34 cellular contexts compared by ENCODE assay signal in genomic region chr2:177042311-177042710, GRCh38.
"Had no signal": no experiment of that assay in that cellular context is flagged by ENCODE, and none has a peak within 500 bp of the region (broad histone marks: within the 10 kb centered on the region; RNA-seq: fewer than 3 reads in every experiment).

No MANE protein-coding gene starts in this region.

- H3K9me3 ChIP-seq: adrenal gland, body of pancreas, colonic mucosa had no signal

- H3K4me1 Mint-ChIP-seq: activated CD4-positive, alpha-beta T cell treated with anti-CD3 and anti-CD28 coated beads, Interleukin-2, amount 10 ng/mL, durations not matched to agents 24 days and 14 days; activated naive CD8-positive, alpha-beta T cell treated with anti-CD3 and anti-CD28 coated beads for 36 hours; activated T-helper 17 cell treated with anti-CD3 and anti-CD28 coated beads, Interleukin-2, amount 50 U/mL, for 72 hours; central memory CD8-positive, alpha-beta T cell; T-helper 17 cell had no signal

- H3K36me3 Mint-ChIP-seq: activated CD4-positive, alpha-beta memory T cell treated with anti-CD3 and anti-CD28 coated beads for 36 hours; activated naive CD4-positive, alpha-beta T cell treated with anti-CD3 and anti-CD28 coated beads, Interleukin-2, amount 50 U/mL, for 72 hours; activated naive CD8-positive, alpha-beta T cell treated with anti-CD3 and anti-CD28 coated beads for 36 hours; WTC11 had no signal

- H3K4me3 Mint-ChIP-seq: activated CD4-positive, alpha-beta memory T cell treated with anti-CD3 and anti-CD28 coated beads for 36 hours; activated CD4-positive, alpha-beta T cell treated with anti-CD3 and anti-CD28 coated beads, Interleukin-2, amount 10 ng/mL, durations not matched to agents 24 days and 14 days; activated CD8-positive, alpha-beta T cell treated with anti-CD3 and anti-CD28 coated beads for 36 hours; activated naive CD4-positive, alpha-beta T cell treated with anti-CD3 and anti-CD28 coated beads for 36 hours; activated naive CD8-positive, alpha-beta T cell treated with anti-CD3 and anti-CD28 coated beads for 36 hours; activated T-cell treated with anti-CD3 and anti-CD28 coated beads, Interleukin-2, amount 50 U/mL, for 4 hours; activated T-cell treated with anti-CD3 and anti-CD28 coated beads, Interleukin-2, amount 50 U/mL, for 72 hours; activated T-helper 1 cell treated with anti-CD3 and anti-CD28 coated beads, Interleukin-12 subunit alpha, Interleukin-12 subunit beta, Interleukin-2, Interleukin-4 antibody, amounts not matched to agents 30 ng/mL and 10 ng/mL and 1 ng/mL, durations not matched to agents 14 hours and 24 hours and 36 hours; activated T-helper 17 cell treated with anti-CD3 and anti-CD28 coated beads, Interleukin-2, amount 50 U/mL, for 72 hours; central memory CD8-positive, alpha-beta T cell; T-helper 17 cell; WTC11 had no signal

- H3K4me1 ChIP-seq: adrenal gland, body of pancreas, colonic mucosa had no signal

- DNase-seq: activated CD4-positive, alpha-beta memory T cell treated with anti-CD3 and anti-CD28 coated beads for 36 hours; activated CD4-positive, alpha-beta T cell treated with anti-CD3 and anti-CD28 coated beads for 4 hours; activated CD4-positive, alpha-beta T cell treated with anti-CD3 and anti-CD28 coated beads, Interleukin-2, amount 10 ng/mL, durations not matched to agents 24 days and 14 days; activated CD4-positive, alpha-beta T cell treated with anti-CD3 and anti-CD28 coated beads, Interleukin-2, amount 50 U/mL, for 1 hour; activated CD4-positive, alpha-beta T cell treated with anti-CD3 and anti-CD28 coated beads, Interleukin-2, amount 50 U/mL, for 4 hours; activated CD4-positive, CD25-positive, alpha-beta regulatory T cell; activated CD8-positive, alpha-beta memory T cell treated with anti-CD3 and anti-CD28 coated beads, Interleukin-2, amount 50 U/mL, for 4 hours; activated CD8-positive, alpha-beta T cell treated with anti-CD3 and anti-CD28 coated beads for 36 hours; activated effector memory CD4-positive, alpha-beta T cell treated with anti-CD3 and anti-CD28 coated beads, Interleukin-2, amount 50 U/mL, for 16 hours; activated gamma-delta T cell treated with Interleukin-2 at 50 U/mL for 16 hours; activated naive CD4-positive, alpha-beta T cell; activated naive CD4-positive, alpha-beta T cell treated with anti-CD3 and anti-CD28 coated beads for 36 hours; activated naive CD4-positive, alpha-beta T cell treated with anti-CD3 and anti-CD28 coated beads, Interleukin-2, amount 50 U/mL, for 16 hours; activated naive CD8-positive, alpha-beta T cell treated with anti-CD3 and anti-CD28 coated beads for 36 hours; activated T-cell treated with anti-CD3 and anti-CD28 coated beads for 4 hours; activated T-cell treated with anti-CD3 and anti-CD28 coated beads, Interleukin-2, amount 50 U/mL, for 1 hour; activated T-cell treated with anti-CD3 and anti-CD28 coated beads, Interleukin-2, amount 50 U/mL, for 4 hours; activated T-cell treated with anti-CD3 and anti-CD28 coated beads, Interleukin-2, amount 50 U/mL, for 72 hours; adrenal gland; amniotic stem cell; aorta; body of pancreas; brain microvascular endothelial cell; caudate nucleus; cerebellar nuclear complex; colonic mucosa; T-helper 17 cell; WERI-Rb-1 had no signal

- H3K27ac Mint-ChIP-seq: activated CD4-positive, alpha-beta memory T cell treated with anti-CD3 and anti-CD28 coated beads for 36 hours; activated CD4-positive, alpha-beta T cell treated with anti-CD3 and anti-CD28 coated beads, Interleukin-2, amount 10 ng/mL, durations not matched to agents 24 days and 14 days; activated CD8-positive, alpha-beta T cell treated with anti-CD3 and anti-CD28 coated beads for 36 hours; activated naive CD4-positive, alpha-beta T cell treated with anti-CD3 and anti-CD28 coated beads for 36 hours; activated naive CD4-positive, alpha-beta T cell treated with anti-CD3 and anti-CD28 coated beads, Interleukin-2, amount 50 U/mL, for 72 hours; activated naive CD8-positive, alpha-beta T cell treated with anti-CD3 and anti-CD28 coated beads for 36 hours; activated T-helper 1 cell treated with anti-CD3 and anti-CD28 coated beads, Interleukin-12 subunit alpha, Interleukin-12 subunit beta, Interleukin-2, Interleukin-4 antibody, amounts not matched to agents 30 ng/mL and 10 ng/mL and 1 ng/mL, durations not matched to agents 14 hours and 24 hours and 36 hours; activated T-helper 17 cell treated with anti-CD3 and anti-CD28 coated beads, Interleukin-2, amount 50 U/mL, for 72 hours; T-helper 17 cell; WTC11 had no signal

- H3K27me3 ChIP-seq: adrenal gland, body of pancreas, brain microvascular endothelial cell had no signal

- H3K4me3 ChIP-seq: adrenal gland, body of pancreas, cardiac muscle cell, colonic mucosa had no signal

- H3K9me3 Mint-ChIP-seq: activated CD4-positive, alpha-beta memory T cell treated with anti-CD3 and anti-CD28 coated beads for 36 hours; activated CD4-positive, alpha-beta T cell treated with anti-CD3 and anti-CD28 coated beads, Interleukin-2, amount 10 ng/mL, durations not matched to agents 24 days and 14 days; activated CD8-positive, alpha-beta T cell treated with anti-CD3 and anti-CD28 coated beads for 36 hours; activated naive CD4-positive, alpha-beta T cell treated with anti-CD3 and anti-CD28 coated beads for 36 hours; activated naive CD4-positive, alpha-beta T cell treated with anti-CD3 and anti-CD28 coated beads, Interleukin-2, amount 50 U/mL, for 72 hours; activated naive CD8-positive, alpha-beta T cell treated with anti-CD3 and anti-CD28 coated beads for 36 hours; activated T-cell treated with anti-CD3 and anti-CD28 coated beads, Interleukin-2, amount 50 U/mL, for 4 hours; activated T-cell treated with anti-CD3 and anti-CD28 coated beads, Interleukin-2, amount 50 U/mL, for 72 hours; activated T-helper 1 cell treated with anti-CD3 and anti-CD28 coated beads, Interleukin-12 subunit alpha, Interleukin-12 subunit beta, Interleukin-2, Interleukin-4 antibody, amounts not matched to agents 30 ng/mL and 10 ng/mL and 1 ng/mL, durations not matched to agents 14 hours and 24 hours and 36 hours; activated T-helper 17 cell treated with anti-CD3 and anti-CD28 coated beads, Interleukin-2, amount 50 U/mL, for 72 hours; central memory CD8-positive, alpha-beta T cell; WTC11 had no signal

- H3K36me3 ChIP-seq: adrenal gland, brain microvascular endothelial cell, cardiac muscle cell, colonic mucosa, WERI-Rb-1 had no signal

- H3K27ac ChIP-seq: adrenal gland, body of pancreas, brain microvascular endothelial cell, cardiac muscle cell, colonic mucosa, WERI-Rb-1 had no signal
